ENCODE assay signal across 18 cellular contexts in genomic region chr4:38123555-38123954, GRCh38.
DNase-seq lines count a peak whose midpoint lies in the region; TF ChIP-seq lines count a peak whose summit lies in the region.
"Had no signal": no experiment of that assay in that cellular context is flagged by ENCODE, and none has a peak within 500 bp of the region (broad histone marks: within the 10 kb centered on the region; RNA-seq: fewer than 3 reads in every experiment).

No MANE protein-coding gene starts in this region.

- H3K79me2 ChIP-seq in MM.1S (ENCODE audit: low read length), result no peaks in the 10 kb centered on the region

- no peaks in the 10 kb centered on the region for H4K20me1 ChIP-seq in MM.1S (ENCODE audit: insufficient read depth, low read length)
- H4K20me1 ChIP-seq: BLaER1 had no signal

- H3K4me3 ChIP-seq in MM.1S (ENCODE audit: low read length) (no peak overlapping the region), endodermal cell (ENCODE audit: low read length) (no peak overlapping the region), thymus (ENCODE audit: low read length) (no peak overlapping the region)
- H3K4me3 ChIP-seq: A549, BLaER1, SJSA1 had no signal

- peaks cover 85% of the 10 kb centered on the region for H3K4me1 ChIP-seq in MM.1S (ENCODE audit: low read length)
- no peaks in the 10 kb centered on the region for H3K4me1 ChIP-seq in endodermal cell (ENCODE audit: control insufficient read depth, insufficient read depth, low read length)
- H3K4me1 ChIP-seq in thymus (ENCODE audit: control insufficient read depth, insufficient read depth, low read length), result peaks cover 8% of the 10 kb centered on the region

- H3K4me2 ChIP-seq in MM.1S (ENCODE audit: low read depth, low read length), result peak overlapping the region; percentile 52; the same call in 1 of the 2 replicates
- H3K4me2 ChIP-seq: A549, BLaER1 had no signal

- POLR2A ChIA-PET in activated CD4-positive, alpha-beta memory T cell treated with anti-CD3 and anti-CD28 coated beads for 36 hours (lab: Charles Lee), result no interaction called here
- POLR2A ChIA-PET in activated CD4-positive, alpha-beta memory T cell treated with anti-CD3 and anti-CD28 coated beads, Interleukin-2, amount 10 ng/mL, durations not matched to agents 7 days and 5 days (lab: Charles Lee), result interaction anchor here (0.6 to 1.4 kb wide), 3 partner anchors 8 to 51 kb away, joined by 3 to 5 read pairs (median 5); no protein-coding TSS in a partner anchor

- H3K27ac ChIP-seq in MM.1S (ENCODE audit: low read length), result peak overlapping the region; percentile 69
- no peak overlapping the region for H3K27ac ChIP-seq in endodermal cell (ENCODE audit: low read depth, low read length)
- peak overlapping the region; percentile 36 for H3K27ac ChIP-seq in thymus (ENCODE audit: low read depth)
- H3K27ac ChIP-seq: A549, BLaER1, SJSA1 had no signal

- DNase-seq in activated CD4-positive, alpha-beta memory T cell treated with anti-CD3 and anti-CD28 coated beads for 36 hours, result no peak
- no peak for DNase-seq in activated CD4-positive, alpha-beta memory T cell treated with anti-CD3 and anti-CD28 coated beads, Interleukin-2, amount 10 ng/mL, durations not matched to agents 7 days and 5 days
- DNase-seq in MM.1S, result no peak
- no peak for DNase-seq in endodermal cell
- no peak for DNase-seq in foreskin melanocyte
- no peak for DNase-seq in NCI-H82 treated with DMSO at 0.1 percent for 48 hours (lab: John Stamatoyannopoulos, UW; ENCODE audit: unreplicated experiment)
- no peak for DNase-seq in NCI-H187 (lab: John Stamatoyannopoulos, UW)
- DNase-seq: CD8-positive, alpha-beta memory T cell; HCEC 1CT; NCI-H1105 treated with DMSO at 0.1 percent for 48 hours; NCI-H1930; NCI-H510A; NCI-H774 had no signal

- no peak for TF ChIP-seq CTCF in MM.1S (IDR thresholded peaks at IDR 0.05; ENCODE audit: low read length)
- TF ChIP-seq CTCF in endodermal cell (conservative IDR thresholded peaks at IDR 0.05), result no peak

- H3K9me3 Mint-ChIP-seq in activated CD4-positive, alpha-beta memory T cell treated with anti-CD3 and anti-CD28 coated beads for 36 hours, result no peaks in the 10 kb centered on the region
- no peaks in the 10 kb centered on the region for H3K9me3 Mint-ChIP-seq in activated CD4-positive, alpha-beta memory T cell treated with anti-CD3 and anti-CD28 coated beads, Interleukin-2, amount 10 ng/mL, durations not matched to agents 7 days and 5 days
- H3K9me3 Mint-ChIP-seq in endodermal cell, result no peaks in the 10 kb centered on the region
- H3K9me3 Mint-ChIP-seq: CD8-positive, alpha-beta memory T cell; T-helper 1 cell treated with Interleukin-12 subunit alpha and Interleukin-12 subunit beta and Interleukin-4 antibody, amounts not matched to agents 30 μg/mL and 1 μg/mL, for 36 hours had no signal

- H3K36me3 ChIP-seq in MM.1S (replicated peaks; ENCODE audit: insufficient read depth, low read length) (no peaks in the 10 kb centered on the region), endodermal cell (ENCODE audit: control insufficient read depth, insufficient read depth, low read length) (peaks cover 16% of the 10 kb centered on the region), thymus (ENCODE audit: control insufficient read depth, insufficient read depth) (peaks cover 9% of the 10 kb centered on the region)

- H3K9me2 ChIP-seq in MM.1S (replicated peaks; ENCODE audit: insufficient read depth, low read length), result no peaks in the 10 kb centered on the region

- CTCF ChIA-PET in activated CD4-positive, alpha-beta memory T cell treated with anti-CD3 and anti-CD28 coated beads for 36 hours (lab: Charles Lee), result interaction anchor here (0.7 to 1.1 kb wide), 2 partner anchors 29 to 56 kb away, joined by 3 read pairs; no protein-coding TSS in a partner anchor
- CTCF ChIA-PET in activated CD4-positive, alpha-beta memory T cell treated with anti-CD3 and anti-CD28 coated beads, Interleukin-2, amount 10 ng/mL, durations not matched to agents 7 days and 5 days (lab: Charles Lee), result interaction anchor here (1.5 to 1.7 kb wide), 2 partner anchors 196 to 608 kb away, joined by 3 to 4 read pairs; no protein-coding TSS in a partner anchor

- intact Hi-C loops in activated CD4-positive, alpha-beta memory T cell treated with anti-CD3 and anti-CD28 coated beads for 36 hours (cut with micrococcal nuclease), result no loop called here

- H3K36me3 Mint-ChIP-seq in activated CD4-positive, alpha-beta memory T cell treated with anti-CD3 and anti-CD28 coated beads for 36 hours, result peaks cover 43% of the 10 kb centered on the region
- peaks cover 58% of the 10 kb centered on the region for H3K36me3 Mint-ChIP-seq in activated CD4-positive, alpha-beta memory T cell treated with anti-CD3 and anti-CD28 coated beads, Interleukin-2, amount 10 ng/mL, durations not matched to agents 7 days and 5 days (ENCODE audit: low read depth)
- H3K36me3 Mint-ChIP-seq in endodermal cell (ENCODE audit: low read depth), result peaks cover 35% of the 10 kb centered on the region

- H2AFZ ChIP-seq in MM.1S (ENCODE audit: low read length), result no peak overlapping the region

- H3K27me3 Mint-ChIP-seq in activated CD4-positive, alpha-beta memory T cell treated with anti-CD3 and anti-CD28 coated beads for 36 hours, result no peaks in the 10 kb centered on the region
- H3K27me3 Mint-ChIP-seq in activated CD4-positive, alpha-beta memory T cell treated with anti-CD3 and anti-CD28 coated beads, Interleukin-2, amount 10 ng/mL, durations not matched to agents 7 days and 5 days, result no peaks in the 10 kb centered on the region
- no peaks in the 10 kb centered on the region for H3K27me3 Mint-ChIP-seq in endodermal cell (ENCODE audit: insufficient read depth)

- peaks cover 36% of the 10 kb centered on the region for H3F3A ChIP-seq in MM.1S (ENCODE audit: insufficient read depth, low read length)

- H3K9ac ChIP-seq in MM.1S (ENCODE audit: low read length) (peak overlapping the region; percentile 40), endodermal cell (ENCODE audit: extremely low read depth, low read length, poor library complexity, severe bottlenecking) (no peak overlapping the region)
- H3K9ac ChIP-seq: BLaER1 had no signal

- no peak overlapping the region for H3K4me3 Mint-ChIP-seq in activated CD4-positive, alpha-beta memory T cell treated with anti-CD3 and anti-CD28 coated beads for 36 hours
- no peak overlapping the region for H3K4me3 Mint-ChIP-seq in activated CD4-positive, alpha-beta memory T cell treated with anti-CD3 and anti-CD28 coated beads, Interleukin-2, amount 10 ng/mL, durations not matched to agents 7 days and 5 days
- no peak overlapping the region for H3K4me3 Mint-ChIP-seq in endodermal cell
- H3K4me3 Mint-ChIP-seq: CD8-positive, alpha-beta memory T cell; T-helper 1 cell treated with Interleukin-12 subunit alpha and Interleukin-12 subunit beta and Interleukin-4 antibody, amounts not matched to agents 30 μg/mL and 1 μg/mL, for 36 hours had no signal

- H3K27ac Mint-ChIP-seq in activated CD4-positive, alpha-beta memory T cell treated with anti-CD3 and anti-CD28 coated beads for 36 hours, result peak overlapping the region; percentile 29
- H3K27ac Mint-ChIP-seq in activated CD4-positive, alpha-beta memory T cell treated with anti-CD3 and anti-CD28 coated beads, Interleukin-2, amount 10 ng/mL, durations not matched to agents 7 days and 5 days, result no peak overlapping the region
- H3K27ac Mint-ChIP-seq in endodermal cell, result peak overlapping the region; percentile 1
- H3K27ac Mint-ChIP-seq: T-helper 1 cell treated with Interleukin-12 subunit alpha and Interleukin-12 subunit beta and Interleukin-4 antibody, amounts not matched to agents 30 μg/mL and 1 μg/mL, for 36 hours had no signal

- H3K9me3 ChIP-seq in MM.1S (replicated peaks; ENCODE audit: insufficient read depth, low read length), result no peaks in the 10 kb centered on the region
- H3K9me3 ChIP-seq in endodermal cell (ENCODE audit: control insufficient read depth, low read length), result no peaks in the 10 kb centered on the region
- H3K9me3 ChIP-seq in thymus (ENCODE audit: control insufficient read depth), result no peaks in the 10 kb centered on the region
- H3K9me3 ChIP-seq: A549, BLaER1, SJSA1 had no signal

- 83 to 100% methylated on average over 3 to 5 of the region's 5 CpGs for WGBS in endodermal cell (ENCODE audit: insufficient coverage in 1 of 2, insufficient read length in 1 of 2), 2 experiments
- WGBS in thymus, result 68% methylated on average over 5 of the region's 5 CpGs

- H3K27me3 ChIP-seq in MM.1S (replicated peaks; ENCODE audit: insufficient read depth, low read length) (no peaks in the 10 kb centered on the region), endodermal cell (ENCODE audit: control insufficient read depth, insufficient read depth, low read length, poor library complexity, severe bottlenecking) (no peaks in the 10 kb centered on the region), thymus (ENCODE audit: control insufficient read depth, insufficient read depth) (no peaks in the 10 kb centered on the region)
- H3K27me3 ChIP-seq: BLaER1, SJSA1 had no signal

- H3K4me1 Mint-ChIP-seq in activated CD4-positive, alpha-beta memory T cell treated with anti-CD3 and anti-CD28 coated beads for 36 hours (ENCODE audit: low read depth), result peaks cover 37% of the 10 kb centered on the region
- H3K4me1 Mint-ChIP-seq in activated CD4-positive, alpha-beta memory T cell treated with anti-CD3 and anti-CD28 coated beads, Interleukin-2, amount 10 ng/mL, durations not matched to agents 7 days and 5 days, result peaks cover 33% of the 10 kb centered on the region
- H3K4me1 Mint-ChIP-seq in endodermal cell, result peaks cover 12% of the 10 kb centered on the region
